Comparison of ENCODE assay signal across 17 cellular contexts in the genomic region with DNA sequence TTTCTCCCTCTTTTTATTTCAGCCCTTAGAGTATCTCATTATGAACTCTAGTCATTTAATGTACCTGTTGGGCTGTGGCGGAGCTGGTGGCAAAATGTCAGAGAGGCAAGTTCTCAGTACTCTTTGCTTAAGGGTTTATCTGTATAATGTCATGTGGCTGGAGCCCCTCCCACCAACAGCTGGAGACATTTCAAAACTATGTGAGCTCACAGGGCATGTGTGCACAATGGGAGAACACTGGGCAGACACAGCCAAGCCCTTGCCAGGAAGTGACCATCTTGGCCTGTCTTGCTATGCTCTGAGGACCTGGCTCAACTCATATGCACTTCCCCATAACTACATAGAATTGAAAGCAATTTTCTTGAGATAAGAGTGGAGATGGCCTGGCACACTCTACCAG.
"Had no signal": no experiment of that assay in that cellular context is flagged by ENCODE, and none has a peak within 500 bp of the region (broad histone marks: within the 10 kb centered on the region; RNA-seq: fewer than 3 reads in every experiment).

No MANE protein-coding gene starts in this region.

- ATAC-seq: activated CD4-positive, alpha-beta T cell treated with anti-CD3 and anti-CD28 coated beads for 36 hours; effector memory CD8-positive, alpha-beta T cell; SK-N-SH treated with all-trans-retinoic acid at 6 μM for 48 hours; stimulated activated effector memory CD8-positive, alpha-beta T cell treated with anti-CD3 and anti-CD28 coated beads, Interleukin-12 subunit alpha, Interleukin-12 subunit beta, amount 100 ng/mL, for 72 hours had no signal

- DNase-seq: activated CD4-positive, alpha-beta memory T cell treated with anti-CD3 and anti-CD28 coated beads, Interleukin-2, amount 10 ng/mL, durations not matched to agents 7 days and 5 days; activated CD4-positive, alpha-beta T cell treated with anti-CD3 and anti-CD28 coated beads for 36 hours; activated gamma-delta T cell treated with Interleukin-2 at 50 U/mL for 16 hours; activated naive CD8-positive, alpha-beta T cell treated with anti-CD3 and anti-CD28 coated beads, Interleukin-2, amount 10 ng/mL, durations not matched to agents 7 days and 5 days; brain microvascular endothelial cell; effector memory CD8-positive, alpha-beta T cell; kidney glomerular epithelial cell; mesendoderm; stimulated activated CD4-positive, alpha-beta T cell treated with anti-CD3 and anti-CD28 coated beads, Interleukin-12 subunit alpha, Interleukin-12 subunit beta, amount 100 ng/mL, for 4 hours; stimulated activated CD4-positive, alpha-beta T cell treated with anti-CD3 and anti-CD28 coated beads, Interleukin-2, amount 100 ng/mL, for 24 hours; T-helper 1 cell; transverse colon had no signal

- H3K27ac Mint-ChIP-seq: activated CD4-positive, alpha-beta memory T cell treated with anti-CD3 and anti-CD28 coated beads, Interleukin-2, amount 10 ng/mL, durations not matched to agents 7 days and 5 days; activated CD4-positive, alpha-beta T cell treated with anti-CD3 and anti-CD28 coated beads for 36 hours; activated naive CD8-positive, alpha-beta T cell treated with anti-CD3 and anti-CD28 coated beads, Interleukin-2, amount 10 ng/mL, durations not matched to agents 7 days and 5 days; dendritic cell treated with granulocyte-macrophage colony-stimulating factor and Interleukin-4, amounts not matched to agents 40 ng/mL and 50 ng/mL, for 4 days; effector memory CD8-positive, alpha-beta T cell; stimulated activated effector memory CD8-positive, alpha-beta T cell treated with anti-CD3 and anti-CD28 coated beads, Interleukin-12 subunit alpha, Interleukin-12 subunit beta, amount 100 ng/mL, for 72 hours had no signal

- H3K4me1 ChIP-seq: transverse colon had no signal

- H3K4me3 Mint-ChIP-seq: activated CD4-positive, alpha-beta memory T cell treated with anti-CD3 and anti-CD28 coated beads, Interleukin-2, amount 10 ng/mL, durations not matched to agents 7 days and 5 days; activated CD4-positive, alpha-beta T cell treated with anti-CD3 and anti-CD28 coated beads for 36 hours; activated naive CD8-positive, alpha-beta T cell treated with anti-CD3 and anti-CD28 coated beads, Interleukin-2, amount 10 ng/mL, durations not matched to agents 7 days and 5 days; central memory CD8-positive, alpha-beta T cell; dendritic cell treated with granulocyte-macrophage colony-stimulating factor and Interleukin-4, amounts not matched to agents 40 ng/mL and 50 ng/mL, for 4 days; effector memory CD8-positive, alpha-beta T cell; stimulated activated effector memory CD8-positive, alpha-beta T cell treated with anti-CD3 and anti-CD28 coated beads, Interleukin-12 subunit alpha, Interleukin-12 subunit beta, amount 100 ng/mL, for 72 hours had no signal

- H3K27ac ChIP-seq: brain microvascular endothelial cell, transverse colon, VCaP had no signal

- H3K27me3 ChIP-seq: brain microvascular endothelial cell had no signal

- H3K4me1 Mint-ChIP-seq: activated CD4-positive, alpha-beta memory T cell treated with anti-CD3 and anti-CD28 coated beads, Interleukin-2, amount 10 ng/mL, durations not matched to agents 7 days and 5 days; activated CD4-positive, alpha-beta T cell treated with anti-CD3 and anti-CD28 coated beads for 36 hours; activated naive CD8-positive, alpha-beta T cell treated with anti-CD3 and anti-CD28 coated beads, Interleukin-2, amount 10 ng/mL, durations not matched to agents 7 days and 5 days; central memory CD8-positive, alpha-beta T cell; stimulated activated effector memory CD8-positive, alpha-beta T cell treated with anti-CD3 and anti-CD28 coated beads, Interleukin-12 subunit alpha, Interleukin-12 subunit beta, amount 100 ng/mL, for 72 hours had no signal

- H3K36me3 ChIP-seq: brain microvascular endothelial cell, transverse colon had no signal

- H3K4me3 ChIP-seq: transverse colon had no signal

- H3K36me3 Mint-ChIP-seq: activated naive CD8-positive, alpha-beta T cell treated with anti-CD3 and anti-CD28 coated beads, Interleukin-2, amount 10 ng/mL, durations not matched to agents 7 days and 5 days; stimulated activated effector memory CD8-positive, alpha-beta T cell treated with anti-CD3 and anti-CD28 coated beads, Interleukin-12 subunit alpha, Interleukin-12 subunit beta, amount 100 ng/mL, for 72 hours had no signal

- H3K27me3 Mint-ChIP-seq: activated CD4-positive, alpha-beta memory T cell treated with anti-CD3 and anti-CD28 coated beads, Interleukin-2, amount 10 ng/mL, durations not matched to agents 7 days and 5 days; dendritic cell treated with granulocyte-macrophage colony-stimulating factor and Interleukin-4, amounts not matched to agents 40 ng/mL and 50 ng/mL, for 4 days had no signal
